11 cellular contexts compared by ENCODE assay signal in genomic region chr20:6123650-6124014, GRCh38. TPM values are rescaled to one million over a fixed set of nuclear protein-coding genes. Genes with fewer than 3 reads are reported as not detected.
DNase-seq lines count a peak whose midpoint lies in the region; ATAC-seq, FAIRE-seq and TF ChIP-seq lines count a peak whose summit lies in the region.
"Had no signal": no experiment of that assay in that cellular context is flagged by ENCODE, and none has a peak within 500 bp of the region (broad histone marks: within the 10 kb centered on the region; RNA-seq: fewer than 3 reads in every experiment).

No MANE protein-coding gene starts in this region.

- 84 to 90% methylated on average over 3 to 4 of the region's 4 CpGs for WGBS in ectodermal cell, 2 experiments

- peak overlapping the region; percentile 73 for H2AFZ ChIP-seq in neuron (ENCODE audit: low read depth, low read length)

- CTCF ChIA-PET in CD8-positive, alpha-beta T cell (lab: Charles Lee) = no interaction called here

- peaks cover 47% of the 10 kb centered on the region for H3K27me3 Mint-ChIP-seq in CD8-positive, alpha-beta T cell (ENCODE audit: low read depth)
- no peaks in the 10 kb centered on the region for H3K27me3 Mint-ChIP-seq in endothelial cell (ENCODE audit: unreplicated experiment)

- no peak for TF ChIP-seq POLR2A in GM12892 (IDR thresholded peaks at IDR 0.05; ENCODE audit: low read depth, low read length)

- H3K27ac ChIP-seq in CD8-positive, alpha-beta T cell (ENCODE audit: low read depth, low read length) = no peak overlapping the region
- no peak overlapping the region for H3K27ac ChIP-seq in ectodermal cell (ENCODE audit: insufficient read depth, low read depth, low read length, poor library complexity, severe bottlenecking)

- FAIRE-seq in GM12892 (lab: Jason Lieb, UNC) = no peak

- no peak for TF ChIP-seq CTCF in CD8-positive, alpha-beta T cell (IDR thresholded peaks at IDR 0.05)
- TF ChIP-seq CTCF in LNCaP clone FGC (IDR thresholded peaks at IDR 0.05; ENCODE audit: control insufficient read depth, extremely low read depth, insufficient read depth) (no peak), endothelial cell (IDR thresholded peaks at IDR 0.05; ENCODE audit: unreplicated experiment) (no peak)

- H3K9me3 ChIP-seq in CD8-positive, alpha-beta T cell (ENCODE audit: low read length) = no peaks in the 10 kb centered on the region
- H3K9me3 ChIP-seq in ectodermal cell (ENCODE audit: control insufficient read depth, low read length) = no peaks in the 10 kb centered on the region
- H3K9me3 ChIP-seq in neuron (ENCODE audit: low read length) = no peaks in the 10 kb centered on the region
- H3K9me3 ChIP-seq: sigmoid colon had no signal

- ATAC-seq in CD8-positive, alpha-beta T cell = no peak
- no peak for ATAC-seq in HG02840 (IDR thresholded peaks at IDR 0.05; ENCODE audit: low FRiP score, unreplicated experiment)

- H3K36me3 Mint-ChIP-seq in CD8-positive, alpha-beta T cell = no peaks in the 10 kb centered on the region
- H3K36me3 Mint-ChIP-seq in endothelial cell (ENCODE audit: low read depth, unreplicated experiment) = no peaks in the 10 kb centered on the region

- H3K4me3 ChIP-seq in CD8-positive, alpha-beta T cell (ENCODE audit: low read depth, low read length) = no peak overlapping the region
- peak overlapping the region; percentile 53; the same call in 1 of the 2 replicates for H3K4me3 ChIP-seq in LNCaP clone FGC (ENCODE audit: low read depth, low read length)
- H3K4me3 ChIP-seq in ectodermal cell (ENCODE audit: insufficient read depth, low read depth, low read length) = peak overlapping the region; percentile 43
- no peak overlapping the region for H3K4me3 ChIP-seq in neuron (ENCODE audit: low read length)

- intact Hi-C loops in CD8-positive, alpha-beta T cell (cut with DNase I, micrococcal nuclease) = no loop called here

- no peaks in the 10 kb centered on the region for H3K36me3 ChIP-seq in CD8-positive, alpha-beta T cell (ENCODE audit: insufficient read depth, low read length)
- H3K36me3 ChIP-seq in ectodermal cell (ENCODE audit: control insufficient read depth, insufficient read depth, low read length) (no peaks in the 10 kb centered on the region), neuron (ENCODE audit: insufficient read depth, low read length) (no peaks in the 10 kb centered on the region)
- H3K36me3 ChIP-seq: sigmoid colon had no signal

- peak overlapping the region; percentile 22 for H3K4me3 Mint-ChIP-seq in CD8-positive, alpha-beta T cell
- H3K4me3 Mint-ChIP-seq in endothelial cell (ENCODE audit: unreplicated experiment) = no peak overlapping the region

- H3K4me1 Mint-ChIP-seq in CD8-positive, alpha-beta T cell (ENCODE audit: low read depth) = peaks cover 9% of the 10 kb centered on the region
- peaks cover 9% of the 10 kb centered on the region for H3K4me1 Mint-ChIP-seq in endothelial cell (ENCODE audit: unreplicated experiment)

- H3K27ac Mint-ChIP-seq in CD8-positive, alpha-beta T cell = no peak overlapping the region
- no peak overlapping the region for H3K27ac Mint-ChIP-seq in endothelial cell (ENCODE audit: unreplicated experiment)

- no peak for DNase-seq in CD8-positive, alpha-beta T cell
- no peak for DNase-seq in LNCaP clone FGC (ENCODE audit: low read depth)
- no peak for DNase-seq in DMS53 (lab: John Stamatoyannopoulos, UW)
- no peak for DNase-seq in endothelial cell (ENCODE audit: low spot score)
- no peak for DNase-seq in GM12892 (ENCODE audit: insufficient read length)
- DNase-seq: activated CD4-positive, CD25-positive, alpha-beta regulatory T cell treated with anti-CD3 and anti-CD28 coated beads, Interleukin-2, amount 50 U/mL, for 72 hours; stimulated activated naive CD4-positive, alpha-beta T cell had no signal

- no peaks in the 10 kb centered on the region for H3K9me3 Mint-ChIP-seq in CD8-positive, alpha-beta T cell
- H3K9me3 Mint-ChIP-seq in endothelial cell (ENCODE audit: unreplicated experiment) = no peaks in the 10 kb centered on the region

- H3K27me3 ChIP-seq in CD8-positive, alpha-beta T cell (ENCODE audit: insufficient read depth, low read length) = peaks cover 4% of the 10 kb centered on the region
- H3K27me3 ChIP-seq in ectodermal cell (ENCODE audit: control insufficient read depth, insufficient read depth, low read length, poor library complexity, severe bottlenecking) (peaks cover 28% of the 10 kb centered on the region), neuron (ENCODE audit: insufficient read depth, low read length) (peaks cover 34% of the 10 kb centered on the region)

- POLR2A ChIA-PET in CD8-positive, alpha-beta T cell (lab: Charles Lee) = no interaction called here

- H3K4me1 ChIP-seq in CD8-positive, alpha-beta T cell (ENCODE audit: insufficient read depth, low read length) = no peaks in the 10 kb centered on the region
- peaks cover 12% of the 10 kb centered on the region for H3K4me1 ChIP-seq in ectodermal cell (ENCODE audit: control insufficient read depth, insufficient read depth, low read length)
- H3K4me1 ChIP-seq in neuron (ENCODE audit: insufficient read depth, low read length) = peaks cover 8% of the 10 kb centered on the region

RNA-seq across cellular contexts. Expression of gene FERMT1, which starts 0.8 kb away (rescaled TPM):
- not detected for total RNA-seq in CD8-positive, alpha-beta T cell
- polyA plus RNA-seq in ectodermal cell (2013, experiment 1 of 4) = 1.8 TPM
- polyA plus RNA-seq in ectodermal cell (2013, experiment 2 of 4) = 1.3 TPM
- polyA plus RNA-seq in ectodermal cell (2013, experiment 3 of 4) = 1.4 TPM
- 1.3 TPM for polyA plus RNA-seq in ectodermal cell (2013, experiment 4 of 4)
- 0.62 TPM for total RNA-seq in endothelial cell (ENCODE audit: unreplicated experiment)
- 0.45 TPM for polyA plus RNA-seq in GM12892 (2012; ENCODE audit: missing spikeins)

Comparison
In these comparisons a context has a peak if more than half of its experiments do, and no peak if none do; other contexts are left out.
1. H3K4me3 ChIP-seq: peak in LNCaP clone FGC (single experiment) and ectodermal cell (single experiment); none in CD8-positive, alpha-beta T cell (single experiment) and neuron (single experiment).